Comparison of ENCODE assay signal across 10 cellular contexts in genomic region chr14:51283402-51283825, GRCh38. TPM values are rescaled to one million over a fixed set of nuclear protein-coding genes. Genes with fewer than 3 reads are reported as not detected.
DNase-seq lines count a peak whose midpoint lies in the region; ATAC-seq and TF ChIP-seq lines count a peak whose summit lies in the region.
"Had no signal": no experiment of that assay in that cellular context is flagged by ENCODE, and none has a peak within 500 bp of the region (broad histone marks: within the 10 kb centered on the region; RNA-seq: fewer than 3 reads in every experiment).

No MANE protein-coding gene starts in this region.

- H3K27me3 ChIP-seq in SJCRH30 (no peaks in the 10 kb centered on the region), esophagus squamous epithelium (no peaks in the 10 kb centered on the region)

- H3K9me3 ChIP-seq in SJCRH30 (replicated peaks) (no peaks in the 10 kb centered on the region), esophagus squamous epithelium (no peaks in the 10 kb centered on the region)

- TF ChIP-seq POLR2A in esophagus squamous epithelium (IDR thresholded peaks at IDR 0.05) = no peak

- no peaks in the 10 kb centered on the region for H3K9me3 Mint-ChIP-seq in nephron
- H3K9me3 Mint-ChIP-seq in activated CD4-positive, alpha-beta T cell treated with anti-CD3 and anti-CD28 coated beads for 36 hours (ENCODE audit: low read depth) = no peaks in the 10 kb centered on the region
- H3K9me3 Mint-ChIP-seq: stimulated activated naive CD8-positive, alpha-beta T cell treated with anti-CD3 and anti-CD28 coated beads, Interleukin-15, Interleukin-2, amounts not matched to agents 100 ng/mL and 50 ng/mL, for 24 hours had no signal

- ATAC-seq in activated CD4-positive, alpha-beta T cell treated with anti-CD3 and anti-CD28 coated beads for 36 hours = no peak

- DNase-seq in NCI-H1105 (lab: John Stamatoyannopoulos, UW) (peak; percentile 91), SJCRH30 (peak; percentile 22 to 80), esophagus squamous epithelium (lab: John Stamatoyannopoulos, UW) (no peak), COLO668 (lab: John Stamatoyannopoulos, UW; ENCODE audit: unreplicated experiment) (no peak)
- DNase-seq in activated CD4-positive, CD25-positive, alpha-beta regulatory T cell (lab: John Stamatoyannopoulos, UW) = no peak
- no peak for DNase-seq in activated CD4-positive, alpha-beta T cell treated with anti-CD3 and anti-CD28 coated beads for 36 hours

- H3K27ac ChIP-seq in SJCRH30 (no peak overlapping the region), esophagus squamous epithelium (peak overlapping the region in 1 of 4 donors; percentile 31)

- intact Hi-C loops in esophagus squamous epithelium (cut with DNase I) = loop anchor here (10.0 kb wide), 1 partner anchor 371 kb away; the partner anchor contains the start of gene FRMD6
- intact Hi-C loops in activated CD4-positive, alpha-beta T cell treated with anti-CD3 and anti-CD28 coated beads for 36 hours (cut with DNase I, micrococcal nuclease) = loop anchor here (1.0 to 5.0 kb wide), 4 partner anchors 493 to 694 kb away; no protein-coding TSS in a partner anchor

- TF ChIP-seq CTCF in GM12874 (IDR thresholded peaks at IDR 0.05; ENCODE audit: insufficient read depth, low read depth, low read length) (peak; percentile 50), esophagus squamous epithelium (IDR thresholded peaks at IDR 0.05) (peak; percentile 55 to 95 (median 74)), nephron (IDR thresholded peaks at IDR 0.05; ENCODE audit: unreplicated experiment in 3 of 3) (peak; percentile 71 to 94 (median 89))

- no peaks in the 10 kb centered on the region for H3K4me1 Mint-ChIP-seq in nephron
- no peaks in the 10 kb centered on the region for H3K4me1 Mint-ChIP-seq in activated CD4-positive, alpha-beta T cell treated with anti-CD3 and anti-CD28 coated beads for 36 hours

- no peaks in the 10 kb centered on the region for H3K36me3 ChIP-seq in SJCRH30
- H3K36me3 ChIP-seq in esophagus squamous epithelium = no peaks in the 10 kb centered on the region

- no peaks in the 10 kb centered on the region for H3K27me3 Mint-ChIP-seq in nephron (ENCODE audit: low read depth)
- no peaks in the 10 kb centered on the region for H3K27me3 Mint-ChIP-seq in activated CD4-positive, alpha-beta T cell treated with anti-CD3 and anti-CD28 coated beads for 36 hours
- H3K27me3 Mint-ChIP-seq: activated naive CD8-positive, alpha-beta T cell; stimulated activated naive CD8-positive, alpha-beta T cell treated with anti-CD3 and anti-CD28 coated beads, Interleukin-15, Interleukin-2, amounts not matched to agents 100 ng/mL and 50 ng/mL, for 24 hours had no signal

- H3K4me3 ChIP-seq in SJCRH30 = no peak overlapping the region
- no peak overlapping the region for H3K4me3 ChIP-seq in esophagus squamous epithelium

- no peak overlapping the region for H3K27ac Mint-ChIP-seq in nephron
- no peak overlapping the region for H3K27ac Mint-ChIP-seq in activated CD4-positive, alpha-beta T cell treated with anti-CD3 and anti-CD28 coated beads for 36 hours
- H3K27ac Mint-ChIP-seq: activated naive CD8-positive, alpha-beta T cell; stimulated activated naive CD8-positive, alpha-beta T cell treated with anti-CD3 and anti-CD28 coated beads, Interleukin-15, Interleukin-2, amounts not matched to agents 100 ng/mL and 50 ng/mL, for 24 hours had no signal

- POLR2A ChIA-PET in activated CD4-positive, alpha-beta T cell treated with anti-CD3 and anti-CD28 coated beads for 36 hours (lab: Charles Lee) = interaction anchor here (0.6 kb wide), 1 partner anchor 64 kb away, joined by 3 read pairs; no protein-coding TSS in a partner anchor

- no peaks in the 10 kb centered on the region for H3K36me3 Mint-ChIP-seq in nephron (ENCODE audit: low read depth)
- no peaks in the 10 kb centered on the region for H3K36me3 Mint-ChIP-seq in activated CD4-positive, alpha-beta T cell treated with anti-CD3 and anti-CD28 coated beads for 36 hours (ENCODE audit: low read depth)

- CTCF ChIA-PET in activated CD4-positive, alpha-beta T cell treated with anti-CD3 and anti-CD28 coated beads for 36 hours (lab: Charles Lee) = interaction anchor here (0.8 to 3.6 kb wide), 23 partner anchors 8 to 1496 kb away, joined by 3 to 49 read pairs (median 4); no protein-coding TSS in a partner anchor

- H3K4me3 Mint-ChIP-seq in nephron = no peak overlapping the region
- H3K4me3 Mint-ChIP-seq in activated CD4-positive, alpha-beta T cell treated with anti-CD3 and anti-CD28 coated beads for 36 hours = no peak overlapping the region
- H3K4me3 Mint-ChIP-seq: activated naive CD8-positive, alpha-beta T cell; stimulated activated naive CD8-positive, alpha-beta T cell treated with anti-CD3 and anti-CD28 coated beads, Interleukin-15, Interleukin-2, amounts not matched to agents 100 ng/mL and 50 ng/mL, for 24 hours had no signal

- H3K4me1 ChIP-seq in SJCRH30 = no peaks in the 10 kb centered on the region
- H3K4me1 ChIP-seq in esophagus squamous epithelium = peaks cover 0 to 13% (median 3%) of the 10 kb centered on the region in 3 donors

- 11 to 14% methylated on average over 3 of the region's 3 CpGs for WGBS in esophagus squamous epithelium, 2 donors

RNA-seq across cellular contexts. Expression of gene TMX1, which starts 43.4 kb away (rescaled TPM):
- total RNA-seq in SJCRH30 (2014; rRNA removed; shearing (Covaris generic)) = 42.8 and 47.7 TPM in 2 replicates
- 10 to 100 TPM; 24.0 to 48.8 (median 36.2) TPM for total RNA-seq in esophagus squamous epithelium
- 10 to 100 TPM; 38.8 to 55.9 TPM for total RNA-seq in activated CD4-positive, alpha-beta T cell treated with anti-CD3 and anti-CD28 coated beads for 36 hours

Comparison
In these comparisons a context has a peak if more than half of its experiments do, and no peak if none do; other contexts are left out.
1. DNase-seq: peak in NCI-H1105 (single experiment) and SJCRH30 (2 of 2); none in esophagus squamous epithelium (single experiment), COLO668 (single experiment), activated CD4-positive, CD25-positive, alpha-beta regulatory T cell (0 of 4) and activated CD4-positive, alpha-beta T cell treated with anti-CD3 and anti-CD28 coated beads for 36 hours (single experiment).
2. Peak in every context shown above with its lines, with median percentiles within 50 percentile points of each other: CTCF ChIP-seq.